ENCODE assay signal across 17 cellular contexts in genomic region chr9:69086312-69086711, GRCh38.
"Had no signal": no experiment of that assay in that cellular context is flagged by ENCODE, and none has a peak within 500 bp of the region (broad histone marks: within the 10 kb centered on the region; RNA-seq: fewer than 3 reads in every experiment).

No MANE protein-coding gene starts in this region.

- H3K4me3 ChIP-seq: esophagus squamous epithelium, lung, prostate gland, testis, upper lobe of right lung had no signal

- H3K36me3 ChIP-seq: brain microvascular endothelial cell, esophagus squamous epithelium, prostate gland, upper lobe of right lung had no signal

- DNase-seq: activated CD4-positive, alpha-beta T cell treated with anti-CD3 and anti-CD28 coated beads, Interleukin-2, amount 50 U/mL, for 4 hours; activated CD4-positive, CD25-positive, alpha-beta regulatory T cell treated with anti-CD3 and anti-CD28 coated beads, Interleukin-2, amount 50 U/mL, for 72 hours; activated effector memory CD4-positive, alpha-beta T cell treated with anti-CD3 and anti-CD28 coated beads, Interleukin-2, amount 50 U/mL, for 16 hours; activated T-cell treated with anti-CD3 and anti-CD28 coated beads, Interleukin-2, amount 50 U/mL, for 4 hours; esophagus squamous epithelium; foreskin keratinocyte; naive thymus-derived CD8-positive, alpha-beta T cell; nucleus accumbens; stimulated activated CD4-positive, alpha-beta T cell treated with anti-CD3 and anti-CD28 coated beads, Interleukin-15, amount 100 ng/mL, for 24 hours; stimulated activated CD4-positive, alpha-beta T cell treated with anti-CD3 and anti-CD28 coated beads, Interleukin-4, amount 100 ng/mL, for 24 hours; SW 1271; testis; upper lobe of right lung had no signal

- ATAC-seq: activated naive CD4-positive, alpha-beta T cell treated with anti-CD3 and anti-CD28 coated beads, Interleukin-2, amount 50 U/mL, for 72 hours; activated T-cell treated with anti-CD3 and anti-CD28 coated beads, Interleukin-2, amount 50 U/mL, for 4 hours; foreskin keratinocyte; naive thymus-derived CD8-positive, alpha-beta T cell had no signal

- H3K27me3 ChIP-seq: brain microvascular endothelial cell, esophagus squamous epithelium, foreskin keratinocyte, testis, upper lobe of right lung had no signal

- H3K27ac ChIP-seq: brain microvascular endothelial cell, esophagus squamous epithelium, foreskin keratinocyte, prostate gland, testis, upper lobe of right lung had no signal

- H3K4me1 ChIP-seq: foreskin keratinocyte, prostate gland, testis had no signal
